27 cellular contexts compared by ENCODE assay signal in genomic region chr20:57118107-57118769, GRCh38.
"Had no signal": no experiment of that assay in that cellular context is flagged by ENCODE, and none has a peak within 500 bp of the region (broad histone marks: within the 10 kb centered on the region; RNA-seq: fewer than 3 reads in every experiment).

No MANE protein-coding gene starts in this region.

- H3K4me3 ChIP-seq: SK-N-MC had no signal

- H3K4me1 Mint-ChIP-seq: activated CD4-positive, alpha-beta T cell treated with anti-CD3 and anti-CD28 coated beads, Interleukin-2, amount 10 ng/mL, durations not matched to agents 7 days and 5 days; activated naive CD8-positive, alpha-beta T cell treated with anti-CD3 and anti-CD28 coated beads, Interleukin-2, amount 50 U/mL, for 24 hours; central memory CD8-positive, alpha-beta T cell had no signal

- H3K27me3 Mint-ChIP-seq: activated CD4-positive, alpha-beta memory T cell treated with anti-CD3 and anti-CD28 coated beads for 36 hours; activated CD4-positive, alpha-beta T cell treated with anti-CD3 and anti-CD28 coated beads, Interleukin-2, amount 10 ng/mL, durations not matched to agents 7 days and 5 days had no signal

- H3K27ac Mint-ChIP-seq: activated CD4-positive, alpha-beta memory T cell treated with anti-CD3 and anti-CD28 coated beads for 36 hours; activated CD4-positive, alpha-beta T cell treated with anti-CD3 and anti-CD28 coated beads, Interleukin-2, amount 10 ng/mL, durations not matched to agents 7 days and 5 days; activated naive CD4-positive, alpha-beta T cell treated with anti-CD3 and anti-CD28 coated beads, Interleukin-2, amount 50 U/mL, for 72 hours; activated naive CD8-positive, alpha-beta T cell treated with anti-CD3 and anti-CD28 coated beads, Interleukin-2, amount 50 U/mL, for 24 hours; brain had no signal

- H3K9me3 Mint-ChIP-seq: activated CD4-positive, alpha-beta memory T cell treated with anti-CD3 and anti-CD28 coated beads for 36 hours; activated CD4-positive, alpha-beta T cell treated with anti-CD3 and anti-CD28 coated beads, Interleukin-2, amount 10 ng/mL, durations not matched to agents 7 days and 5 days; activated naive CD4-positive, alpha-beta T cell treated with anti-CD3 and anti-CD28 coated beads, Interleukin-2, amount 50 U/mL, for 72 hours; activated naive CD8-positive, alpha-beta T cell treated with anti-CD3 and anti-CD28 coated beads, Interleukin-2, amount 50 U/mL, for 24 hours; activated T-cell treated with anti-CD3 and anti-CD28 coated beads, Interleukin-2, amount 50 U/mL, for 4 hours; central memory CD8-positive, alpha-beta T cell had no signal

- DNase-seq: activated CD4-positive, alpha-beta memory T cell treated with anti-CD3 and anti-CD28 coated beads for 36 hours; activated CD4-positive, alpha-beta T cell treated with anti-CD3 and anti-CD28 coated beads, Interleukin-2, amount 10 ng/mL, durations not matched to agents 7 days and 5 days; activated CD4-positive, CD25-positive, alpha-beta regulatory T cell; activated CD8-positive, alpha-beta memory T cell treated with anti-CD3 and anti-CD28 coated beads for 24 hours; activated effector memory CD4-positive, alpha-beta T cell treated with anti-CD3 and anti-CD28 coated beads, Interleukin-2, amount 50 U/mL, for 16 hours; activated naive CD4-positive, alpha-beta T cell treated with Interleukin-2 at 50 U/mL for 16 hours; activated naive CD8-positive, alpha-beta T cell treated with anti-CD3 and anti-CD28 coated beads, Interleukin-2, amount 50 U/mL, for 24 hours; activated T-cell treated with anti-CD3 and anti-CD28 coated beads, Interleukin-2, amount 50 U/mL, for 4 hours; amygdala; cortex of kidney; NCI-H1092 treated with DMSO at 0.1 percent for 48 hours; NCI-H1417 treated with DMSO at 0.1 percent for 48 hours; NCI-H1694; NCI-H2029; NCI-H2107; NCI-H2171 treated with DMSO at 0.1 percent for 48 hours; NCI-H345; NCI-H510A; NCI-H526 treated with DMSO at 0.1 percent for 48 hours; PC-3; SIG-M5; T-helper 9 cell had no signal

- ATAC-seq: activated naive CD4-positive, alpha-beta T cell treated with anti-CD3 and anti-CD28 coated beads, Interleukin-2, amount 50 U/mL, for 72 hours; activated naive CD8-positive, alpha-beta T cell treated with anti-CD3 and anti-CD28 coated beads, Interleukin-2, amount 50 U/mL, for 24 hours; activated T-cell treated with anti-CD3 and anti-CD28 coated beads, Interleukin-2, amount 50 U/mL, for 4 hours; PC-3 had no signal

- FAIRE-seq: astrocyte had no signal

- H3K36me3 Mint-ChIP-seq: activated CD4-positive, alpha-beta memory T cell treated with anti-CD3 and anti-CD28 coated beads for 36 hours; activated naive CD4-positive, alpha-beta T cell treated with anti-CD3 and anti-CD28 coated beads, Interleukin-2, amount 50 U/mL, for 72 hours; brain had no signal

- H3K4me3 Mint-ChIP-seq: activated CD4-positive, alpha-beta memory T cell treated with anti-CD3 and anti-CD28 coated beads for 36 hours; activated CD4-positive, alpha-beta T cell treated with anti-CD3 and anti-CD28 coated beads, Interleukin-2, amount 10 ng/mL, durations not matched to agents 7 days and 5 days; activated naive CD8-positive, alpha-beta T cell treated with anti-CD3 and anti-CD28 coated beads, Interleukin-2, amount 50 U/mL, for 24 hours; activated T-cell treated with anti-CD3 and anti-CD28 coated beads, Interleukin-2, amount 50 U/mL, for 4 hours; brain; central memory CD8-positive, alpha-beta T cell had no signal
